ENCODE assay signal across 31 cellular contexts in genomic region chr13:77510156-77510555, GRCh38. TPM values are rescaled to one million over a fixed set of nuclear protein-coding genes. Genes with fewer than 3 reads are reported as not detected.
"Had no signal": no experiment of that assay in that cellular context is flagged by ENCODE, and none has a peak within 500 bp of the region (broad histone marks: within the 10 kb centered on the region; RNA-seq: fewer than 3 reads in every experiment).

No MANE protein-coding gene starts in this region.

- H3K4me1 ChIP-seq: colonic mucosa, gastrocnemius medialis had no signal

- H3K9me3 ChIP-seq: colonic mucosa, esophagus squamous epithelium, gastrocnemius medialis, mucosa of descending colon, sigmoid colon, thoracic aorta, upper lobe of right lung had no signal

- H3K4me3 Mint-ChIP-seq: activated CD4-positive, alpha-beta T cell treated with anti-CD3 and anti-CD28 coated beads, Interleukin-2, amount 10 ng/mL, durations not matched to agents 7 days and 5 days; activated CD8-positive, alpha-beta T cell treated with anti-CD3 and anti-CD28 coated beads for 36 hours; activated T-helper 1 cell treated with anti-CD3 and anti-CD28 coated beads, Interleukin-12 subunit alpha, Interleukin-12 subunit beta, Interleukin-2, Interleukin-4 antibody, amounts not matched to agents 30 ng/mL and 10 ng/mL and 1 ng/mL, durations not matched to agents 14 hours and 24 hours and 36 hours; effector memory CD8-positive, alpha-beta T cell; memory B cell had no signal

- H3K27me3 Mint-ChIP-seq: activated CD4-positive, alpha-beta T cell treated with anti-CD3 and anti-CD28 coated beads, Interleukin-2, amount 10 ng/mL, durations not matched to agents 7 days and 5 days; activated CD8-positive, alpha-beta T cell treated with anti-CD3 and anti-CD28 coated beads for 36 hours had no signal

- H3K4me3 ChIP-seq: colonic mucosa, dorsolateral prefrontal cortex, esophagus squamous epithelium, gastrocnemius medialis, mucosa of descending colon, sigmoid colon, smooth muscle cell, thoracic aorta, upper lobe of right lung had no signal

- FAIRE-seq: bronchial epithelial cell, islet of Langerhans, TTC549 had no signal

- H3K4me2 ChIP-seq: smooth muscle cell had no signal

- H3K27ac Mint-ChIP-seq: activated CD4-positive, alpha-beta T cell treated with anti-CD3 and anti-CD28 coated beads, Interleukin-2, amount 10 ng/mL, durations not matched to agents 7 days and 5 days; activated CD8-positive, alpha-beta T cell treated with anti-CD3 and anti-CD28 coated beads for 36 hours; activated T-helper 1 cell treated with anti-CD3 and anti-CD28 coated beads, Interleukin-12 subunit alpha, Interleukin-12 subunit beta, Interleukin-2, Interleukin-4 antibody, amounts not matched to agents 30 ng/mL and 10 ng/mL and 1 ng/mL, durations not matched to agents 14 hours and 24 hours and 36 hours; effector memory CD8-positive, alpha-beta T cell; memory B cell had no signal

- H3K36me3 ChIP-seq: colonic mucosa, esophagus squamous epithelium, gastrocnemius medialis, sigmoid colon, thoracic aorta, upper lobe of right lung, WERI-Rb-1 had no signal

- H3K27ac ChIP-seq: colonic mucosa, dorsolateral prefrontal cortex, gastrocnemius medialis, sigmoid colon, thoracic aorta, upper lobe of right lung, WERI-Rb-1 had no signal

- H3K27me3 ChIP-seq: colonic mucosa, dorsolateral prefrontal cortex, esophagus squamous epithelium, gastrocnemius medialis, sigmoid colon, upper lobe of right lung had no signal

- DNase-seq: activated CD4-positive, alpha-beta T cell treated with anti-CD3 and anti-CD28 coated beads, Interleukin-2, amount 10 ng/mL, durations not matched to agents 7 days and 5 days; activated CD4-positive, CD25-positive, alpha-beta regulatory T cell treated with anti-CD3 and anti-CD28 coated beads, Interleukin-2, amount 50 U/mL, for 72 hours; activated CD8-positive, alpha-beta T cell treated with anti-CD3 and anti-CD28 coated beads for 36 hours; activated gamma-delta T cell; activated naive CD4-positive, alpha-beta T cell treated with anti-CD3 and anti-CD28 coated beads, Interleukin-2, amount 50 U/mL, for 16 hours; aorta; colonic mucosa; dorsolateral prefrontal cortex; effector memory CD8-positive, alpha-beta T cell; esophagus squamous epithelium; gastrocnemius medialis; head of caudate nucleus; hypothalamus; left colon; mucosa of descending colon; occipital lobe; posterior cingulate gyrus; sigmoid colon; stimulated activated CD4-positive, alpha-beta T cell treated with anti-CD3 and anti-CD28 coated beads, Interleukin-15, amount 100 ng/mL, for 24 hours; stimulated activated CD4-positive, alpha-beta T cell treated with anti-CD3 and anti-CD28 coated beads, Interleukin-2, amount 100 ng/mL, for 48 hours; stimulated activated naive CD4-positive, alpha-beta T cell treated with Interleukin-2 at 50 U/mL for 16 hours; T-helper 1 cell; upper lobe of right lung; WERI-Rb-1 had no signal

- H3K9me3 Mint-ChIP-seq: activated CD4-positive, alpha-beta T cell treated with anti-CD3 and anti-CD28 coated beads, Interleukin-2, amount 10 ng/mL, durations not matched to agents 7 days and 5 days; activated CD8-positive, alpha-beta T cell treated with anti-CD3 and anti-CD28 coated beads for 36 hours; activated T-helper 1 cell treated with anti-CD3 and anti-CD28 coated beads, Interleukin-12 subunit alpha, Interleukin-12 subunit beta, Interleukin-2, Interleukin-4 antibody, amounts not matched to agents 30 ng/mL and 10 ng/mL and 1 ng/mL, durations not matched to agents 14 hours and 24 hours and 36 hours; effector memory CD8-positive, alpha-beta T cell; memory B cell had no signal

- H3K36me3 Mint-ChIP-seq: memory B cell had no signal

- ATAC-seq: effector memory CD8-positive, alpha-beta T cell; gastrocnemius medialis; left colon; mucosa of descending colon; upper lobe of right lung had no signal

RNA-seq across cellular contexts. Expression of gene SCEL, which starts 25.4 kb away (rescaled TPM):
- total RNA-seq: activated CD4-positive, alpha-beta T cell treated with anti-CD3 and anti-CD28 coated beads, Interleukin-2, amount 10 ng/mL, durations not matched to agents 7 days and 5 days; activated CD8-positive, alpha-beta T cell treated with anti-CD3 and anti-CD28 coated beads for 36 hours; activated T-helper 1 cell treated with anti-CD3 and anti-CD28 coated beads, Interleukin-12 subunit alpha, Interleukin-12 subunit beta, Interleukin-2, Interleukin-4 antibody, amounts not matched to agents 30 ng/mL and 10 ng/mL and 1 ng/mL, durations not matched to agents 14 hours and 24 hours and 36 hours; aorta; gastrocnemius medialis; sigmoid colon had no signal
